ENCODE assay signal across 1 cellular context in the genomic region with DNA sequence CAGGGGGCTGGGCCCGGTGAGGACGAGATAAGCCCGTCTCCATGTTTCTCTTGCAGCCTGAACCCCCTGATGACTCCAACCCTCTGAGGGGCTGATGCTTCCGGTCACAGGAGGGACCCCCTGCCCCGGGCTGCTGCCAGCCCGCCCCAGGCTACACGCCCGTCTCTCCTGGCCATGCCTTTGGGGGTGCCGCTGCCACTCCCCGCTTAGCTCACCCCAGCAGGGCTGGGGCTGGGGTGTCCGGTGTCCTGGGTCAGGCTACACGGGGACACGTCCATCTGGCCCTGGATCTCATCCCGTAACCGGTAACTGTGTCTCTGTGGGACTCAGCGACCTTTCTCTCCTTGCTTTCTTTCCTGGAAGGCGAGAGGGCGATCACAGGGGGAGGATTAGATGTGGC.
TF ChIP-seq lines count a peak whose summit lies in the region.

No MANE protein-coding gene starts in this region.

TF ChIP-seq in H1, 55 proteins besides CTCF, POLR2A, EP300 and RAD21:
- TF ChIP-seq PHF8 (conservative IDR thresholded peaks at IDR 0.05; ENCODE audit: low read depth, low read length) (no peak), YY1 (IDR thresholded peaks at IDR 0.05; ENCODE audit: low read depth, low read length) (no peak), RFX5 (IDR thresholded peaks at IDR 0.05; ENCODE audit: borderline replicate concordance, low read depth, low read length) (no peak), TCF12 (IDR thresholded peaks at IDR 0.05; ENCODE audit: low read depth, low read length) (no peak), SIRT6 (IDR thresholded peaks at IDR 0.05; ENCODE audit: low read length) (no peak), RNF2 (IDR thresholded peaks at IDR 0.05; ENCODE audit: borderline replicate concordance, low read depth, low read length, missing control alignments, poor library complexity, severe bottlenecking) (no peak), SP4 (IDR thresholded peaks at IDR 0.05; ENCODE audit: low read length) (no peak), CEBPB (IDR thresholded peaks at IDR 0.05; ENCODE audit: low read depth, low read length) (no peak), JUND (IDR thresholded peaks at IDR 0.05; ENCODE audit: low read length) (no peak), ASH2L (IDR thresholded peaks at IDR 0.05; ENCODE audit: low read length) (no peak), TBP (IDR thresholded peaks at IDR 0.05; ENCODE audit: low read depth, low read length) (no peak), SAP30 (IDR thresholded peaks at IDR 0.05; ENCODE audit: insufficient read depth, insufficient replicate concordance, low read length) (no peak), BRCA1 (IDR thresholded peaks at IDR 0.05; ENCODE audit: low read depth, low read length) (no peak)
- TF ChIP-seq, protein P1, sequence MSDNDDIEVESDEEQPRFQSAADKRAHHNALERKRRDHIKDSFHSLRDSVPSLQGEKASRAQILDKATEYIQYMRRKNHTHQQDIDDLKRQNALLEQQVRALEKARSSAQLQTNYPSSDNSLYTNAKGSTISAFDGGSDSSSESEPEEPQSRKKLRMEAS (IDR thresholded peaks at IDR 0.05), result no peak
- TF ChIP-seq, protein P2, sequence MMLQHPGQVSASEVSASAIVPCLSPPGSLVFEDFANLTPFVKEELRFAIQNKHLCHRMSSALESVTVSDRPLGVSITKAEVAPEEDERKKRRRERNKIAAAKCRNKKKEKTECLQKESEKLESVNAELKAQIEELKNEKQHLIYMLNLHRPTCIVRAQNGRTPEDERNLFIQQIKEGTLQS (IDR thresholded peaks at IDR 0.05; ENCODE audit: insufficient read depth, low read depth, low read length), result no peak
- TF ChIP-seq, protein P3, sequence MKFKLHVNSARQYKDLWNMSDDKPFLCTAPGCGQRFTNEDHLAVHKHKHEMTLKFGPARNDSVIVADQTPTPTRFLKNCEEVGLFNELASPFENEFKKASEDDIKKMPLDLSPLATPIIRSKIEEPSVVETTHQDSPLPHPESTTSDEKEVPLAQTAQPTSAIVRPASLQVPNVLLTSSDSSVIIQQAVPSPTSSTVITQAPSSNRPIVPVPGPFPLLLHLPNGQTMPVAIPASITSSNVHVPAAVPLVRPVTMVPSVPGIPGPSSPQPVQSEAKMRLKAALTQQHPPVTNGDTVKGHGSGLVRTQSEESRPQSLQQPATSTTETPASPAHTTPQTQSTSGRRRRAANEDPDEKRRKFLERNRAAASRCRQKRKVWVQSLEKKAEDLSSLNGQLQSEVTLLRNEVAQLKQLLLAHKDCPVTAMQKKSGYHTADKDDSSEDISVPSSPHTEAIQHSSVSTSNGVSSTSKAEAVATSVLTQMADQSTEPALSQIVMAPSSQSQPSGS (IDR thresholded peaks at IDR 0.05; ENCODE audit: low read length), result no peak
- TF ChIP-seq, protein P4, sequence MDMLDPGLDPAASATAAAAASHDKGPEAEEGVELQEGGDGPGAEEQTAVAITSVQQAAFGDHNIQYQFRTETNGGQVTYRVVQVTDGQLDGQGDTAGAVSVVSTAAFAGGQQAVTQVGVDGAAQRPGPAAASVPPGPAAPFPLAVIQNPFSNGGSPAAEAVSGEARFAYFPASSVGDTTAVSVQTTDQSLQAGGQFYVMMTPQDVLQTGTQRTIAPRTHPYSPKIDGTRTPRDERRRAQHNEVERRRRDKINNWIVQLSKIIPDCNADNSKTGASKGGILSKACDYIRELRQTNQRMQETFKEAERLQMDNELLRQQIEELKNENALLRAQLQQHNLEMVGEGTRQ (IDR thresholded peaks at IDR 0.05; ENCODE audit: low read length), result no peak
